11 cellular contexts compared by ENCODE assay signal in genomic region chr5:170631471-170632195, GRCh38.
A peak's percentile ranks its signal among the peaks of the same experiment; 100 is the strongest.
DNase-seq lines count a peak whose midpoint lies in the region; ATAC-seq and TF ChIP-seq lines count a peak whose summit lies in the region.
"Had no signal": no experiment of that assay in that cellular context is flagged by ENCODE, and none has a peak within 500 bp of the region (broad histone marks: within the 10 kb centered on the region; RNA-seq: fewer than 3 reads in every experiment).

No MANE protein-coding gene starts in this region.

- H3K9me3 ChIP-seq in MG63, result no peaks in the 10 kb centered on the region
- H3K9me3 ChIP-seq in mucosa of descending colon, result no peaks in the 10 kb centered on the region

- ATAC-seq in mucosa of descending colon, result peak; percentile 11
- ATAC-seq in GM18517 (IDR thresholded peaks at IDR 0.05; ENCODE audit: unreplicated experiment), result no peak

- peaks cover 11% of the 10 kb centered on the region for H3K27me3 Mint-ChIP-seq in endothelial cell (ENCODE audit: unreplicated experiment)

- H3K36me3 ChIP-seq in MG63 (no peaks in the 10 kb centered on the region), mucosa of descending colon (ENCODE audit: low read depth) (no peaks in the 10 kb centered on the region)

- CTCF ChIA-PET in AG04449 (lab: Yijun Ruan, JAX), result interaction anchor here (0.9 to 9.2 kb wide), 19 partner anchors 8 to 408 kb away, joined by 3 to 176 read pairs (median 3); no protein-coding TSS in a partner anchor

- DNase-seq in AG04449 (ENCODE audit: low read depth, low spot score), result no peak
- DNase-seq in MG63, result peak; percentile 43
- peak; percentile 68 for DNase-seq in endothelial cell (ENCODE audit: low spot score)
- DNase-seq in mucosa of descending colon, result no peak
- DNase-seq in SIG-M5 (lab: John Stamatoyannopoulos, UW), result no peak
- no peak for DNase-seq in activated CD4-positive, CD25-positive, alpha-beta regulatory T cell treated with anti-CD3 and anti-CD28 coated beads, Interleukin-2, amount 50 U/mL, for 72 hours
- no peak for DNase-seq in NCI-H2227 treated with DMSO at 0.1 percent for 48 hours (lab: John Stamatoyannopoulos, UW)
- DNase-seq: COR-L47; naive thymus-derived CD4-positive, alpha-beta T cell; stimulated activated CD8-positive, alpha-beta memory T cell treated with anti-CD3 and anti-CD28 coated beads, Interleukin-4, amount 100 ng/mL, for 48 hours had no signal

- H3K4me3 ChIP-seq in AG04449 (ENCODE audit: low read depth, low read length) (no peak overlapping the region), MG63 (no peak overlapping the region), mucosa of descending colon (no peak overlapping the region)

- POLR2A ChIA-PET in AG04449 (lab: Yijun Ruan, JAX), result no interaction called here

- peaks cover 9% of the 10 kb centered on the region for H3K4me1 ChIP-seq in mucosa of descending colon (ENCODE audit: low read depth)

- TF ChIP-seq CTCF in AG04449 (IDR thresholded peaks at IDR 0.05; ENCODE audit: insufficient read depth, low read length, missing control alignments), result peak; percentile 15
- peak; percentile 42 for TF ChIP-seq CTCF in endothelial cell (IDR thresholded peaks at IDR 0.05; ENCODE audit: unreplicated experiment)
- no peak for TF ChIP-seq CTCF in mucosa of descending colon (IDR thresholded peaks at IDR 0.05)

- H3K27ac Mint-ChIP-seq in endothelial cell (ENCODE audit: unreplicated experiment), result peak overlapping the region; percentile 34

- intact Hi-C loops in mucosa of descending colon (cut with DNase I, micrococcal nuclease), result no loop called here

- no peaks in the 10 kb centered on the region for H3K36me3 Mint-ChIP-seq in endothelial cell (ENCODE audit: low read depth, unreplicated experiment)
- H3K36me3 Mint-ChIP-seq: naive thymus-derived CD4-positive, alpha-beta T cell had no signal

- H3K4me3 Mint-ChIP-seq in endothelial cell (ENCODE audit: unreplicated experiment), result no peak overlapping the region

- peaks cover 31% of the 10 kb centered on the region for H3K4me1 Mint-ChIP-seq in endothelial cell (ENCODE audit: unreplicated experiment)

- H3K27me3 ChIP-seq in MG63, result no peaks in the 10 kb centered on the region

- no peaks in the 10 kb centered on the region for H3K9me3 Mint-ChIP-seq in endothelial cell (ENCODE audit: unreplicated experiment)

Comparison
In these comparisons a context has a peak if more than half of its experiments do, and no peak if none do; other contexts are left out.
1. DNase-seq: peak in MG63 (single experiment) and endothelial cell (single experiment); none in AG04449 (single experiment), mucosa of descending colon (0 of 3), SIG-M5 (single experiment), activated CD4-positive, CD25-positive, alpha-beta regulatory T cell treated with anti-CD3 and anti-CD28 coated beads, Interleukin-2, amount 50 U/mL, for 72 hours (single experiment) and NCI-H2227 treated with DMSO at 0.1 percent for 48 hours (single experiment).